Comparison of ENCODE assay signal across 8 cellular contexts in genomic region chr11:2400069-2400760, GRCh38. TPM values are rescaled to one million over a fixed set of nuclear protein-coding genes. Genes with fewer than 3 reads are reported as not detected.
DNase-seq lines count a peak whose midpoint lies in the region; ATAC-seq and TF ChIP-seq lines count a peak whose summit lies in the region.

Gene TSSC4 (plus strand): TSS chr11:2400750. CDS start chr11:2402634, 1,884 bp downstream.

- H3K36me3 ChIP-seq in adrenal gland (replicated peaks in 1 of 2): peaks cover 0 to 56% of the 10 kb centered on the region in 2 donors
- peaks cover 3 to 58% (median 52%) of the 10 kb centered on the region in 9 donors for H3K36me3 ChIP-seq in heart left ventricle
- H3K36me3 ChIP-seq in upper lobe of right lung: peaks cover 49% of the 10 kb centered on the region

- TF ChIP-seq CTCF in GM12874 (IDR thresholded peaks at IDR 0.05; ENCODE audit: insufficient read depth, low read depth, low read length) (peak; percentile 98), adrenal gland (IDR thresholded peaks at IDR 0.05) (peak; percentile 53 to 97 (median 95)), heart left ventricle (IDR thresholded peaks at IDR 0.05) (peak; percentile 95 to 100 (median 98)), upper lobe of right lung (IDR thresholded peaks at IDR 0.05) (peak; percentile 97)

- peak within 1 kb of the TSS; percentile 91 to 100 (median 98) for H3K27ac ChIP-seq in adrenal gland
- peak within 1 kb of the TSS; percentile 76 to 100 (median 98) for H3K27ac ChIP-seq in heart left ventricle
- peak within 1 kb of the TSS; percentile 94 for H3K27ac ChIP-seq in upper lobe of right lung

- 0 to 1% (median 0%) methylated on average over 16 to 65 of the region's 65 CpGs; no CpG with 5 or more reads in 1 of the 4 donors for WGBS in adrenal gland, 4 donors
- 0 to 1% (median 0%) methylated on average over 44 to 65 of the region's 65 CpGs for WGBS in heart left ventricle, 4 donors

- peak within 1 kb of the TSS; percentile 80 to 99 (median 89) for H3K4me3 ChIP-seq in adrenal gland
- peak within 1 kb of the TSS; percentile 69 to 100 (median 86) for H3K4me3 ChIP-seq in heart left ventricle
- peak within 1 kb of the TSS; percentile 99 for H3K4me3 ChIP-seq in upper lobe of right lung

- H3K4me1 Mint-ChIP-seq in T-cell: peaks cover 15 to 21% (median 18%) of the 10 kb centered on the region in 3 donors

- no peaks in the 10 kb centered on the region for H3K27me3 Mint-ChIP-seq in T-cell

- H3K27me3 ChIP-seq in adrenal gland (no peaks in the 10 kb centered on the region), heart left ventricle (no peaks in the 10 kb centered on the region), upper lobe of right lung (no peaks in the 10 kb centered on the region)

- H3K9me3 ChIP-seq in adrenal gland (replicated peaks in 1 of 3) (no peaks in the 10 kb centered on the region), heart left ventricle (no peaks in the 10 kb centered on the region), upper lobe of right lung (no peaks in the 10 kb centered on the region)

- DNase-seq in NCI-H1436 (lab: John Stamatoyannopoulos, UW) (peak; percentile 99), T-cell (peak; percentile 99 to 100 (median 100)), adrenal gland (peak; percentile 99 to 100 (median 100)), heart left ventricle (peak; percentile 100), posterior cingulate gyrus (peak; percentile 98 to 100 (median 99)), upper lobe of right lung (peak; percentile 100)

- ATAC-seq in HG02798 (IDR thresholded peaks at IDR 0.05; ENCODE audit: poor library complexity, unreplicated experiment): peak; percentile 88
- ATAC-seq in T-cell (replicated peaks in 1 of 4): peak; percentile 84 to 88 (median 86)
- ATAC-seq in heart left ventricle: peak; percentile 90 to 95 (median 92)
- ATAC-seq in upper lobe of right lung: peak; percentile 93

- intact Hi-C loops in adrenal gland (cut with DNase I): no loop called here
- intact Hi-C loops in heart left ventricle (cut with DNase I): loop anchor here in 9 of 10 donors (1.0 to 5.0 kb wide), 6 partner anchors 21 to 98 kb away; partner anchors contain the start of genes C11orf21 (in 1 of the 9) and TSPAN32 (in 1 of the 9)
- intact Hi-C loops in posterior cingulate gyrus (cut with DNase I): loop anchor here (5.0 kb wide), 1 partner anchor 93 kb away; no protein-coding TSS in a partner anchor
- intact Hi-C loops in upper lobe of right lung (cut with DNase I): no loop called here

- H3K36me3 Mint-ChIP-seq in T-cell: peaks cover 11% of the 10 kb centered on the region

- POLR2A ChIA-PET in T-cell (lab: Charles Lee): interaction anchor here (0.6 to 1.0 kb wide), 2 partner anchors 10 to 129 kb away, joined by 3 to 6 read pairs; no protein-coding TSS in a partner anchor

- H3K4me3 Mint-ChIP-seq in T-cell: peak within 1 kb of the TSS; percentile 89 to 95 (median 90)

- no peaks in the 10 kb centered on the region for H3K9me3 Mint-ChIP-seq in T-cell

- TF ChIP-seq POLR2A in adrenal gland (IDR thresholded peaks at IDR 0.05) (peak; percentile 91 to 97), heart left ventricle (IDR thresholded peaks at IDR 0.05) (peak in 1 of 2 donors; percentile 72)

- peak within 1 kb of the TSS; percentile 91 to 92 for H3K27ac Mint-ChIP-seq in T-cell

- CTCF ChIA-PET in T-cell (lab: Charles Lee): interaction anchor here (0.6 to 1.5 kb wide), 10 partner anchors 13 to 979 kb away, joined by 3 to 9 read pairs (median 4); partner anchors contain the start of genes CD81 (in 1 of the 2) and ZNF195 (in 1 of the 2)

- peaks cover 19 to 22% of the 10 kb centered on the region in 2 donors for H3K4me1 ChIP-seq in adrenal gland (replicated peaks in 1 of 2)
- H3K4me1 ChIP-seq in heart left ventricle: peaks cover 0 to 27% (median 25%) of the 10 kb centered on the region in 12 donors
- H3K4me1 ChIP-seq in upper lobe of right lung: peaks cover 21% of the 10 kb centered on the region

RNA-seq across cellular contexts. Expression of gene TSSC4, which starts in this region (rescaled TPM):
- total RNA-seq in T-cell (10 to 100 TPM; 46.2 to 73.7 (median 64.8) TPM), adrenal gland (10 to 100 TPM; 28.7 to 53.6 (median 35.2) TPM), heart left ventricle (10 to 100 TPM; 23.4 to 45.2 (median 37.2) TPM), upper lobe of right lung (40.6 TPM)
- polyA plus RNA-seq in adrenal gland (10 to 100 TPM in 2 of 3 donors, 1 to 10 TPM in 1; 3.4 to 94.6 (median 69.6) TPM), heart left ventricle (10 to 100 TPM; 34.6 to 75.9 TPM)

Comparison
In these comparisons a context has a peak if more than half of its experiments do, and no peak if none do; other contexts are left out.
1. Peak in every context shown above with its lines: DNase-seq, ATAC-seq, H3K4me3 ChIP-seq and H3K27ac ChIP-seq.
2. intact Hi-C loops: an anchor here in heart left ventricle (1.0 to 5.0 kb wide) and posterior cingulate gyrus (5.0 kb wide); none called in adrenal gland and upper lobe of right lung.